15 cellular contexts compared by ENCODE assay signal in genomic region chr21:34934350-34934749, GRCh38.
DNase-seq lines count a peak whose midpoint lies in the region; ATAC-seq, FAIRE-seq and TF ChIP-seq lines count a peak whose summit lies in the region.
"Had no signal": no experiment of that assay in that cellular context is flagged by ENCODE, and none has a peak within 500 bp of the region (broad histone marks: within the 10 kb centered on the region; RNA-seq: fewer than 3 reads in every experiment).

No MANE protein-coding gene starts in this region.

- DNase-seq in activated naive CD4-positive, alpha-beta T cell treated with anti-CD3 and anti-CD28 coated beads for 36 hours = no peak
- no peak for DNase-seq in activated naive CD4-positive, alpha-beta T cell treated with anti-CD3 and anti-CD28 coated beads, Interleukin-2, amount 50 U/mL, for 16 hours
- DNase-seq in Peyer's patch = no peak
- DNase-seq in GM12878 (ENCODE audit: low read depth, low spot score) = no peak
- no peak for DNase-seq in NCI-H1092 (lab: John Stamatoyannopoulos, UW)
- DNase-seq in NCI-H1048 (lab: John Stamatoyannopoulos, UW) = no peak
- DNase-seq in T1000 (lab: John Stamatoyannopoulos, UW) = no peak
- DNase-seq: NCI-H2029 treated with DMSO at 0.1 percent for 48 hours, NCI-H510A treated with DMSO at 0.1 percent for 48 hours, SHP77 treated with DMSO at 0.1 percent for 48 hours had no signal

- peak overlapping the region; percentile 97 for H3K27ac Mint-ChIP-seq in activated naive CD4-positive, alpha-beta T cell treated with anti-CD3 and anti-CD28 coated beads for 36 hours
- peak overlapping the region; percentile 88 for H3K27ac Mint-ChIP-seq in stimulated activated memory B cell treated with anti-CD40 and anti-IgM and Interleukin-4, amounts not matched to agents 10 μg/mL and 1 μg/mL and 100 μg/mL, for 72 hours

- H3K4me1 ChIP-seq in Peyer's patch (peaks cover 0 to 20% (median 2%) of the 10 kb centered on the region in 4 donors), GM12878 (ENCODE audit: control insufficient read depth, insufficient read depth, low read length) (peaks cover 5% of the 10 kb centered on the region)
- H3K4me1 ChIP-seq: ascending aorta had no signal

- H3K4me1 Mint-ChIP-seq in activated naive CD4-positive, alpha-beta T cell treated with anti-CD3 and anti-CD28 coated beads for 36 hours (ENCODE audit: low read depth) = peaks cover 80% of the 10 kb centered on the region
- H3K4me1 Mint-ChIP-seq in stimulated activated memory B cell treated with anti-CD40 and anti-IgM and Interleukin-4, amounts not matched to agents 10 μg/mL and 1 μg/mL and 100 μg/mL, for 72 hours = peaks cover 62% of the 10 kb centered on the region

- H3K9me3 ChIP-seq in Peyer's patch = no peaks in the 10 kb centered on the region
- H3K9me3 ChIP-seq in GM12878 (replicated peaks; ENCODE audit: control insufficient read depth, insufficient read depth, low read length) = no peaks in the 10 kb centered on the region
- H3K9me3 ChIP-seq: ascending aorta had no signal

- FAIRE-seq in GM12878 (lab: Jason Lieb, UNC) = no peak
- FAIRE-seq: colon, frontal cortex, G401.6 had no signal

- H3K36me3 Mint-ChIP-seq in activated naive CD4-positive, alpha-beta T cell treated with anti-CD3 and anti-CD28 coated beads for 36 hours (ENCODE audit: low read depth) = no peaks in the 10 kb centered on the region
- peaks cover 6% of the 10 kb centered on the region for H3K36me3 Mint-ChIP-seq in stimulated activated memory B cell treated with anti-CD40 and anti-IgM and Interleukin-4, amounts not matched to agents 10 μg/mL and 1 μg/mL and 100 μg/mL, for 72 hours

- H3K9me3 Mint-ChIP-seq in activated naive CD4-positive, alpha-beta T cell treated with anti-CD3 and anti-CD28 coated beads for 36 hours = no peaks in the 10 kb centered on the region
- peaks cover 3% of the 10 kb centered on the region for H3K9me3 Mint-ChIP-seq in stimulated activated memory B cell treated with anti-CD40 and anti-IgM and Interleukin-4, amounts not matched to agents 10 μg/mL and 1 μg/mL and 100 μg/mL, for 72 hours

- H3K9ac ChIP-seq in GM12878 (ENCODE audit: control insufficient read depth, insufficient read depth, low read length) = no peak overlapping the region

- H3K36me3 ChIP-seq in Peyer's patch = no peaks in the 10 kb centered on the region
- no peaks in the 10 kb centered on the region for H3K36me3 ChIP-seq in GM12878 (ENCODE audit: control insufficient read depth in 2 of 2, insufficient read depth in 2 of 2, low read length in 1 of 2)
- H3K36me3 ChIP-seq: ascending aorta had no signal

- no peak for ATAC-seq in GM12878
- ATAC-seq in stimulated activated memory B cell treated with anti-CD40 and anti-IgM and Interleukin-4, amounts not matched to agents 10 μg/mL and 1 μg/mL and 100 μg/mL, for 72 hours = no peak

- no peaks in the 10 kb centered on the region for H3K27me3 Mint-ChIP-seq in activated naive CD4-positive, alpha-beta T cell treated with anti-CD3 and anti-CD28 coated beads for 36 hours (ENCODE audit: low read depth)
- no peaks in the 10 kb centered on the region for H3K27me3 Mint-ChIP-seq in stimulated activated memory B cell treated with anti-CD40 and anti-IgM and Interleukin-4, amounts not matched to agents 10 μg/mL and 1 μg/mL and 100 μg/mL, for 72 hours

- TF ChIP-seq EP300 in GM12878 (IDR thresholded peaks at IDR 0.05; ENCODE audit: borderline replicate concordance in 1 of 2, control insufficient read depth in 1 of 2, low read depth in 2 of 2, low read length in 2 of 2) = no peak

- H3K4me3 ChIP-seq in Peyer's patch (no peak overlapping the region), GM12878 (no peak overlapping the region)
- H3K4me3 ChIP-seq: ascending aorta had no signal

- RAD21 ChIA-PET in GM12878 (lab: Charles Lee; ENCODE audit: unreplicated experiment) = no interaction called here

- CTCF ChIA-PET in activated naive CD4-positive, alpha-beta T cell treated with anti-CD3 and anti-CD28 coated beads for 36 hours (lab: Charles Lee) = interaction anchor here (0.5 to 4.7 kb wide), 11 partner anchors 8 to 219 kb away, joined by 3 to 24 read pairs (median 4); no protein-coding TSS in a partner anchor
- CTCF ChIA-PET in GM12878 (lab: Yijun Ruan, JAX) = interaction anchor here (0.6 to 0.8 kb wide), 2 partner anchors 19 to 188 kb away, joined by 3 to 6 read pairs; no protein-coding TSS in a partner anchor

- H3K27ac ChIP-seq in Peyer's patch = peak overlapping the region in 3 of 4 donors; percentile 14 to 63 (median 62)
- no peak overlapping the region for H3K27ac ChIP-seq in GM12878 (ENCODE audit: control insufficient read depth, insufficient read depth)
- H3K27ac ChIP-seq: ascending aorta had no signal

- TF ChIP-seq POLR2A in Peyer's patch (IDR thresholded peaks at IDR 0.05) = no peak
- no peak for TF ChIP-seq POLR2A in GM12878 (IDR thresholded peaks at IDR 0.05; ENCODE audit: low read depth, low read length)

- TF ChIP-seq CTCF in Peyer's patch (IDR thresholded peaks at IDR 0.05) (no peak), GM12878 (IDR thresholded peaks at IDR 0.05 in 2 of 3, conservative IDR thresholded peaks at IDR 0.05 in 1 of 3; ENCODE audit: control insufficient read depth in 2 of 3, extremely low read depth in 1 of 3, insufficient read depth in 1 of 3, low read depth in 3 of 3, low read length in 3 of 3) (no peak)

- H3K4me2 ChIP-seq in GM12878 (ENCODE audit: control insufficient read depth, insufficient read depth) = peak overlapping the region; percentile 41; the same call in 1 of the 2 replicates

- H4K20me1 ChIP-seq in GM12878 (ENCODE audit: control insufficient read depth, insufficient read depth) = no peaks in the 10 kb centered on the region

- SMC1A ChIA-PET in GM12878 (lab: Charles Lee; ENCODE audit: uncharacterized antibody, unreplicated experiment) = interaction anchor here (0.7 to 1.0 kb wide), 2 partner anchors 160 to 579 kb away, joined by 3 read pairs; no protein-coding TSS in a partner anchor

- H3K79me2 ChIP-seq in GM12878 (ENCODE audit: control insufficient read depth, insufficient read depth, low read length) = no peaks in the 10 kb centered on the region

- H3K4me3 Mint-ChIP-seq in activated naive CD4-positive, alpha-beta T cell treated with anti-CD3 and anti-CD28 coated beads for 36 hours = peak overlapping the region; percentile 77
- H3K4me3 Mint-ChIP-seq in stimulated activated memory B cell treated with anti-CD40 and anti-IgM and Interleukin-4, amounts not matched to agents 10 μg/mL and 1 μg/mL and 100 μg/mL, for 72 hours = peak overlapping the region; percentile 49

- intact Hi-C loops in activated naive CD4-positive, alpha-beta T cell treated with anti-CD3 and anti-CD28 coated beads for 36 hours (cut with micrococcal nuclease) = loop anchor here (1.0 kb wide), 6 partner anchors 28 to 114 kb away; no protein-coding TSS in a partner anchor
- intact Hi-C loops in GM12878 (cut with micrococcal nuclease; ENCODE audit: unreplicated experiment) = no loop called here

- POLR2A ChIA-PET in GM12878 (lab: Charles Lee) = no interaction called here

- no peaks in the 10 kb centered on the region for H3K27me3 ChIP-seq in Peyer's patch
- H3K27me3 ChIP-seq in GM12878 (replicated peaks in 1 of 2; ENCODE audit: control insufficient read depth in 2 of 2, insufficient read depth in 2 of 2, low read length in 1 of 2) = 0 out of 4 replicates have a peak, but pooled peaks cover 0 to 2% of the 10 kb centered on the region in 2 experiments
- H3K27me3 ChIP-seq: ascending aorta had no signal

- no peak overlapping the region; the same call in 1 of the 2 replicates for H2AFZ ChIP-seq in GM12878 (ENCODE audit: control insufficient read depth, low read depth, low read length)

- no peak for TF ChIP-seq RAD21 in GM12878 (IDR thresholded peaks at IDR 0.05; ENCODE audit: insufficient read depth, low read depth, low read length)

- WGBS in GM12878 (ENCODE audit: insufficient coverage, insufficient replicate concordance, low lambda C conversion rate, missing lambda C conversion rate) = 23% methylated on average over 2 of the region's 2 CpGs

- in situ Hi-C loops in GM12878 (cut with MboI) = no loop called here

- BruUV-seq in GM12878 (replicated peaks; lab: Mats Ljungman, UMichigan) = no TSS peak

TF ChIP-seq in GM12878, 131 proteins besides CTCF, POLR2A, EP300 and RAD21 (continues in another document):
- TF ChIP-seq POU2F2 (IDR thresholded peaks at IDR 0.05; ENCODE audit: borderline replicate concordance, low read depth, low read length) (no peak), PAX8 (IDR thresholded peaks at IDR 0.05) (no peak), ZNF24 (IDR thresholded peaks at IDR 0.05) (no peak), IRF4 (IDR thresholded peaks at IDR 0.05; ENCODE audit: low read depth, low read length) (no peak), BMI1 (IDR thresholded peaks at IDR 0.05; ENCODE audit: borderline replicate concordance) (no peak), ELK1 (IDR thresholded peaks at IDR 0.05; ENCODE audit: low read depth, low read length) (no peak), RELA (IDR thresholded peaks at IDR 0.05; ENCODE audit: borderline replicate concordance, partially characterized antibody) (no peak), E4F1 (IDR thresholded peaks at IDR 0.05; ENCODE audit: borderline replicate concordance, partially characterized antibody) (no peak), POLR2AphosphoS5 (IDR thresholded peaks at IDR 0.05; ENCODE audit: low read length) (no peak)
